ENCODE assay signal across 1 cellular context in genomic region chr14:31457665-31458659, GRCh38.
A peak's percentile ranks its signal among the peaks of the same experiment; 100 is the strongest.
TF ChIP-seq lines count a peak whose summit lies in the region.

No MANE protein-coding gene starts in this region.

TF ChIP-seq in HepG2, 621 proteins besides CTCF, POLR2A, EP300 and RAD21 (continued from another document and continues in another):
- peak; percentile 87; the same call in 1 of the 2 replicates for TF ChIP-seq HMGXB3 (CRISPR knock-in tag; IDR thresholded peaks at IDR 0.05; ENCODE audit: borderline replicate concordance)
- TF ChIP-seq ZNF296 (CRISPR knock-in tag; conservative IDR thresholded peaks at IDR 0.05) = no peak
- TF ChIP-seq ZNF33A (CRISPR knock-in tag; IDR thresholded peaks at IDR 0.05; ENCODE audit: borderline replicate concordance) = no peak; the same call in 1 of the 2 replicates
- no peak for TF ChIP-seq ISX (CRISPR knock-in tag; conservative IDR thresholded peaks at IDR 0.05)
- TF ChIP-seq YEATS4 (CRISPR knock-in tag; IDR thresholded peaks at IDR 0.05; ENCODE audit: borderline replicate concordance) = no peak
- TF ChIP-seq SIN3B (IDR thresholded peaks at IDR 0.05; ENCODE audit: low read length) = peak; percentile 10; the same call in 1 of the 2 replicates
- no peak for TF ChIP-seq KLF12 (CRISPR knock-in tag; IDR thresholded peaks at IDR 0.05; ENCODE audit: borderline replicate concordance)
- no peak for TF ChIP-seq RFXANK (CRISPR knock-in tag; IDR thresholded peaks at IDR 0.05)
- peak; percentile 71 for TF ChIP-seq ATF3 (CRISPR knock-in tag; IDR thresholded peaks at IDR 0.05)
- TF ChIP-seq ZC3H4 (CRISPR knock-in tag; IDR thresholded peaks at IDR 0.05; ENCODE audit: borderline replicate concordance) = no peak
- TF ChIP-seq NR2F2 (IDR thresholded peaks at IDR 0.05; ENCODE audit: borderline replicate concordance, low read depth) = no peak
- TF ChIP-seq ZBTB42 (CRISPR knock-in tag; IDR thresholded peaks at IDR 0.05) = no peak
- no peak for TF ChIP-seq ZNF337 (CRISPR knock-in tag; IDR thresholded peaks at IDR 0.05; ENCODE audit: borderline replicate concordance, low read depth)
- TF ChIP-seq ZBTB14 (CRISPR knock-in tag; IDR thresholded peaks at IDR 0.05) = 0 out of 2 replicates have a peak, but pooled peaks have one; percentile 35
- peak; percentile 83 for TF ChIP-seq IRF2 (CRISPR knock-in tag; IDR thresholded peaks at IDR 0.05)
- TF ChIP-seq MTA1 (CRISPR knock-in tag; IDR thresholded peaks at IDR 0.05; ENCODE audit: borderline replicate concordance) = no peak
- TF ChIP-seq MZF1 (CRISPR knock-in tag; IDR thresholded peaks at IDR 0.05; ENCODE audit: borderline replicate concordance) = no peak
- TF ChIP-seq CCAR2 (optimal IDR thresholded peaks at IDR 0.05; ENCODE audit: low read depth, low read length) = no peak
- no peak for TF ChIP-seq ZNF234 (CRISPR knock-in tag; conservative IDR thresholded peaks at IDR 0.05)
- TF ChIP-seq ZNF777 (CRISPR knock-in tag; IDR thresholded peaks at IDR 0.05) = no peak
- no peak for TF ChIP-seq NCOA5 (CRISPR knock-in tag; IDR thresholded peaks at IDR 0.05)
- TF ChIP-seq AHR (CRISPR knock-in tag; IDR thresholded peaks at IDR 0.05) = no peak; the same call in 1 of the 2 replicates
- no peak for TF ChIP-seq ZNF274 (CRISPR knock-in tag; IDR thresholded peaks at IDR 0.05)
- TF ChIP-seq ZNF703 (CRISPR knock-in tag; IDR thresholded peaks at IDR 0.05; ENCODE audit: borderline replicate concordance) = no peak
- no peak for TF ChIP-seq ZNF350 (CRISPR knock-in tag; IDR thresholded peaks at IDR 0.05; ENCODE audit: borderline replicate concordance, low read depth)
- TF ChIP-seq NFRKB (IDR thresholded peaks at IDR 0.05) = no peak
- TF ChIP-seq NFYB (CRISPR knock-in tag; IDR thresholded peaks at IDR 0.05) = no peak
- no peak for TF ChIP-seq IRF9 (CRISPR knock-in tag; IDR thresholded peaks at IDR 0.05; ENCODE audit: borderline replicate concordance)
- no peak; the same call in 1 of the 2 replicates for TF ChIP-seq ZSCAN9 (CRISPR knock-in tag; IDR thresholded peaks at IDR 0.05; ENCODE audit: borderline replicate concordance)
- no peak for TF ChIP-seq GATA4 (IDR thresholded peaks at IDR 0.05; ENCODE audit: borderline replicate concordance, low read depth)
- 0 out of 4 replicates have a peak, but pooled peaks of 1 of the 2 experiments have one; percentile 56 for TF ChIP-seq KLF16 (CRISPR knock-in tag; IDR thresholded peaks at IDR 0.05)
- no peak; the same call in 1 of the 2 replicates for TF ChIP-seq HOXA9 (CRISPR knock-in tag; IDR thresholded peaks at IDR 0.05; ENCODE audit: borderline replicate concordance)
- no peak for TF ChIP-seq ZNF572 (CRISPR knock-in tag; IDR thresholded peaks at IDR 0.05)
- TF ChIP-seq ZNF24 (IDR thresholded peaks at IDR 0.05) = peak; percentile 69
- TF ChIP-seq MEIS1 (CRISPR knock-in tag; IDR thresholded peaks at IDR 0.05; ENCODE audit: borderline replicate concordance) = peak; percentile 64; the same call in 1 of the 2 replicates
- no peak for TF ChIP-seq FOXM1 (CRISPR knock-in tag; IDR thresholded peaks at IDR 0.05)
- no peak for TF ChIP-seq UBTF (CRISPR knock-in tag; IDR thresholded peaks at IDR 0.05)
- no peak for TF ChIP-seq ZNF543 (CRISPR knock-in tag; IDR thresholded peaks at IDR 0.05)
- TF ChIP-seq NFKB2 (CRISPR knock-in tag; IDR thresholded peaks at IDR 0.05; ENCODE audit: borderline replicate concordance) = no peak
- no peak for TF ChIP-seq CENPBD1 (CRISPR knock-in tag; IDR thresholded peaks at IDR 0.05; ENCODE audit: borderline replicate concordance, low read depth)
- no peak; the same call in 1 of the 2 replicates for TF ChIP-seq DMAP1 (CRISPR knock-in tag; IDR thresholded peaks at IDR 0.05)
- no peak for TF ChIP-seq TFAP4 (IDR thresholded peaks at IDR 0.05; ENCODE audit: borderline replicate concordance, low read depth)
- TF ChIP-seq ZNF749 (CRISPR knock-in tag; IDR thresholded peaks at IDR 0.05; ENCODE audit: borderline replicate concordance) = no peak
- no peak for TF ChIP-seq RXRA (CRISPR knock-in tag; IDR thresholded peaks at IDR 0.05)
- no peak for TF ChIP-seq PHF5A (CRISPR knock-in tag; IDR thresholded peaks at IDR 0.05; ENCODE audit: low read depth, unreplicated experiment)
- TF ChIP-seq SKI (IDR thresholded peaks at IDR 0.05; ENCODE audit: partially characterized antibody) = peak; percentile 100
- TF ChIP-seq KLF15 (CRISPR knock-in tag; IDR thresholded peaks at IDR 0.05; ENCODE audit: borderline replicate concordance) = no peak
- no peak for TF ChIP-seq ZNF737 (CRISPR knock-in tag; IDR thresholded peaks at IDR 0.05; ENCODE audit: borderline replicate concordance)
- TF ChIP-seq TOE1 (CRISPR knock-in tag; IDR thresholded peaks at IDR 0.05) = no peak
- no peak for TF ChIP-seq CBFB (CRISPR knock-in tag; IDR thresholded peaks at IDR 0.05)
- TF ChIP-seq PAWR (CRISPR knock-in tag; IDR thresholded peaks at IDR 0.05; ENCODE audit: borderline replicate concordance) = no peak
- TF ChIP-seq MBNL3 (CRISPR knock-in tag; conservative IDR thresholded peaks at IDR 0.05) = no peak
- no peak for TF ChIP-seq ZBTB4 (CRISPR knock-in tag; IDR thresholded peaks at IDR 0.05; ENCODE audit: borderline replicate concordance)
- 0 out of 2 replicates have a peak, but pooled peaks have one; percentile 17 for TF ChIP-seq ZNF800 (CRISPR knock-in tag; IDR thresholded peaks at IDR 0.05)
- TF ChIP-seq ZNF713 (CRISPR knock-in tag; IDR thresholded peaks at IDR 0.05) = no peak
- peak; percentile 35; the same call in 1 of the 2 replicates for TF ChIP-seq TEF (CRISPR knock-in tag; IDR thresholded peaks at IDR 0.05)
